Comparison of ENCODE assay signal across 1 cellular context in the genomic region with DNA sequence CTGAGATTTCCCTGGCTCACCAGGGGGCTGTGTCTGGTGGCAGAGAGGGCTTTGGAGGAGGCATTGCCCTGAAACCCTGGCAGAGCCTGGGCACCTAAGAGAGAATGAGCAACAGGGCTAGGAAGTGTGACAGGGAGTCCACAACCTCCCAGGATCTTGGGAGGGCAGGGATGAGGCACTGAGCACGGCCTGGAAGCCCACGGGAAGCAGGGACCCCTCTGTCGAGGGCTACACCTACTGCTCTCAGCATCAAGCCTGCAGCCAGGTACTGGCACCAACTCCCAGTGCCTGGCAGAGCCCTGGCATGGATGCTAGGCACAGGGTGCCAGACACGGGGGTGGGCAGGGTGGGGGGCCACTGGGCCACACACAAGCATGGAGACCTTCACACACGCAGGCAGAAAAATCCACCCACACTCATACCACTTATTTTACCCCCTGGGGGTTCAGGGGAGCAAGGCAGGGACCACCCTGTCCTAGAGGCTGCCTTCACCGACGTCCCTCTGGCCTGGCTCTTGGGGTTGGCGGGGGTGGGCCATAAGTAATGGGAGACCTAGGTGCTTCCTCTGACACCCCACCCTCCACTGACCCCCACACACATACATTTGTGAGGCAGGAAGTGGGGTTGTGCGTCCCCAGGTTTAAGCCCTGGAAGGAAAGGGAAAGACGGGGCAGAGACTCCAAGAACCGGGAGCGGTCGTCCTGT.
TF ChIP-seq lines count a peak whose summit lies in the region.

No MANE protein-coding gene starts in this region.

TF ChIP-seq in GM23338, 12 proteins besides CTCF, POLR2A, EP300 and RAD21 (continued from another document):
- TF ChIP-seq, protein P1, sequence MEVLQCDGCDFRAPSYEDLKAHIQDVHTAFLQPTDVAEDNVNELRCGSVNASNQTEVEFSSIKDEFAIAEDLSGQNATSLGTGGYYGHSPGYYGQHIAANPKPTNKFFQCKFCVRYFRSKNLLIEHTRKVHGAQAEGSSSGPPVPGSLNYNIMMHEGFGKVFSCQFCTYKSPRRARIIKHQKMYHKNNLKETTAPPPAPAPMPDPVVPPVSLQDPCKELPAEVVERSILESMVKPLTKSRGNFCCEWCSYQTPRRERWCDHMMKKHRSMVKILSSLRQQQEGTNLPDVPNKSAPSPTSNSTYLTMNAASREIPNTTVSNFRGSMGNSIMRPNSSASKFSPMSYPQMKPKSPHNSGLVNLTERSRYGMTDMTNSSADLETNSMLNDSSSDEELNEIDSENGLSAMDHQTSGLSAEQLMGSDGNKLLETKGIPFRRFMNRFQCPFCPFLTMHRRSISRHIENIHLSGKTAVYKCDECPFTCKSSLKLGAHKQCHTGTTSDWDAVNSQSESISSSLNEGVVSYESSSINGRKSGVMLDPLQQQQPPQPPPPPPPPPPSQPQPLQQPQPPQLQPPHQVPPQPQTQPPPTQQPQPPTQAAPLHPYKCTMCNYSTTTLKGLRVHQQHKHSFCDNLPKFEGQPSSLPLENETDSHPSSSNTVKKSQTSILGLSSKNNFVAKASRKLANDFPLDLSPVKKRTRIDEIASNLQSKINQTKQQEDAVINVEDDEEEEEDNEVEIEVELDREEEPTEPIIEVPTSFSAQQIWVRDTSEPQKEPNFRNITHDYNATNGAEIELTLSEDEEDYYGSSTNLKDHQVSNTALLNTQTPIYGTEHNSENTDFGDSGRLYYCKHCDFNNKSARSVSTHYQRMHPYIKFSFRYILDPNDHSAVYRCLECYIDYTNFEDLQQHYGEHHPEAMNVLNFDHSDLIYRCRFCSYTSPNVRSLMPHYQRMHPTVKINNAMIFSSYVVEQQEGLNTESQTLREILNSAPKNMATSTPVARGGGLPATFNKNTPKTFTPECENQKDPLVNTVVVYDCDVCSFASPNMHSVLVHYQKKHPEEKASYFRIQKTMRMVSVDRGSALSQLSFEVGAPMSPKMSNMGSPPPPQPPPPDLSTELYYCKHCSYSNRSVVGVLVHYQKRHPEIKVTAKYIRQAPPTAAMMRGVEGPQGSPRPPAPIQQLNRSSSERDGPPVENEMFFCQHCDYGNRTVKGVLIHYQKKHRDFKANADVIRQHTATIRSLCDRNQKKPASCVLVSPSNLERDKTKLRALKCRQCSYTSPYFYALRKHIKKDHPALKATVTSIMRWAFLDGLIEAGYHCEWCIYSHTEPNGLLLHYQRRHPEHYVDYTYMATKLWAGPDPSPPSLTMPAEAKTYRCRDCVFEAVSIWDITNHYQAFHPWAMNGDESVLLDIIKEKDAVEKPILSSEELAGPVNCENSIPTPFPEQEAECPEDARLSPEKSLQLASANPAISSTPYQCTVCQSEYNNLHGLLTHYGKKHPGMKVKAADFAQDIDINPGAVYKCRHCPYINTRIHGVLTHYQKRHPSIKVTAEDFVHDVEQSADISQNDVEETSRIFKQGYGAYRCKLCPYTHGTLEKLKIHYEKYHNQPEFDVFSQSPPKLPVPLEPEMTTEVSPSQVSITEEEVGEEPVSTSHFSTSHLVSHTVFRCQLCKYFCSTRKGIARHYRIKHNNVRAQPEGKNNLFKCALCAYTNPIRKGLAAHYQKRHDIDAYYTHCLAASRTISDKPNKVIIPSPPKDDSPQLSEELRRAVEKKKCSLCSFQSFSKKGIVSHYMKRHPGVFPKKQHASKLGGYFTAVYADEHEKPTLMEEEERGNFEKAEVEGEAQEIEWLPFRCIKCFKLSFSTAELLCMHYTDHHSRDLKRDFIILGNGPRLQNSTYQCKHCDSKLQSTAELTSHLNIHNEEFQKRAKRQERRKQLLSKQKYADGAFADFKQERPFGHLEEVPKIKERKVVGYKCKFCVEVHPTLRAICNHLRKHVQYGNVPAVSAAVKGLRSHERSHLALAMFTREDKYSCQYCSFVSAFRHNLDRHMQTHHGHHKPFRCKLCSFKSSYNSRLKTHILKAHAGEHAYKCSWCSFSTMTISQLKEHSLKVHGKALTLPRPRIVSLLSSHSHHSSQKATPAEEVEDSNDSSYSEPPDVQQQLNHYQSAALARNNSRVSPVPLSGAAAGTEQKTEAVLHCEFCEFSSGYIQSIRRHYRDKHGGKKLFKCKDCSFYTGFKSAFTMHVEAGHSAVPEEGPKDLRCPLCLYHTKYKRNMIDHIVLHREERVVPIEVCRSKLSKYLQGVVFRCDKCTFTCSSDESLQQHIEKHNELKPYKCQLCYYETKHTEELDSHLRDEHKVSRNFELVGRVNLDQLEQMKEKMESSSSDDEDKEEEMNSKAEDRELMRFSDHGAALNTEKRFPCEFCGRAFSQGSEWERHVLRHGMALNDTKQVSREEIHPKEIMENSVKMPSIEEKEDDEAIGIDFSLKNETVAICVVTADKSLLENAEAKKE (CRISPR knock-in tag; IDR thresholded peaks at IDR 0.05), result no peak
- TF ChIP-seq ZNF331 (CRISPR knock-in tag; IDR thresholded peaks at IDR 0.05; ENCODE audit: low read depth), result no peak
- no peak for TF ChIP-seq NANOG (IDR thresholded peaks at IDR 0.05; ENCODE audit: borderline replicate concordance)
